In the genomic region with DNA sequence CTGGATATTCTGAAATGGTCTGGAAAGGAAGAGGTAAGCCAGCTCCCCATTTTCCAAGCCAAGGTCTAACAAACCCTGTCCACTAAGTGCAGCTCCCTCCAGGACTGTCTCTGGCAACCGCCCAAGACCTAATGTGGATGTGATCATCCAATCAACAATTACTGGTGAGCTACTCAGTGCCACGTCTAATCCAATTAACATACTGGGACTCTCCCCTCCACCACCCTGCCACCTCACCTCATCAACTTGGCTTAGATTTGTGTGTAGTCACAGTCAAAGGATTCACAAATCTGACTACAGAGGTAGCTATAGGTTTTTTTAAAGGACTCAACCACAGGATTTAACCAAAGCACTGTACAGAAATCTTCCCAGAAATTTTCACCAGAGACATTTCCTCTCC, we compare ENCODE assay signal across 19 cellular contexts. TPM values are rescaled to one million over a fixed set of nuclear protein-coding genes. Genes with fewer than 3 reads are reported as not detected.
DNase-seq lines count a peak whose midpoint lies in the region; ATAC-seq and TF ChIP-seq lines count a peak whose summit lies in the region.
"Had no signal": no experiment of that assay in that cellular context is flagged by ENCODE, and none has a peak within 500 bp of the region (broad histone marks: within the 10 kb centered on the region; RNA-seq: fewer than 3 reads in every experiment).

No MANE protein-coding gene starts in this region.

- H3K4me3 ChIP-seq in astrocyte of the spinal cord (ENCODE audit: low read depth, low read length): no peak overlapping the region
- H3K4me3 ChIP-seq: mucosa of descending colon, stomach, uterus had no signal

- TF ChIP-seq CTCF in astrocyte of the spinal cord (IDR thresholded peaks at IDR 0.05; ENCODE audit: low read depth, low read length): no peak

- no peak overlapping the region for H3K27ac ChIP-seq in caudate nucleus (ENCODE audit: low read depth, low read length)
- H3K27ac ChIP-seq: stomach had no signal

- in situ Hi-C loops in astrocyte of the spinal cord (cut with HindIII; ENCODE audit: low sequenced_read_pairs): no loop called here

- DNase-seq in A172 (ENCODE audit: low spot score) (peak; percentile 46), NCI-H1092 treated with DMSO at 0.1 percent for 48 hours (lab: John Stamatoyannopoulos, UW) (peak; percentile 95), NCI-H2196 treated with DMSO at 0.1 percent for 48 hours (lab: John Stamatoyannopoulos, UW; ENCODE audit: unreplicated experiment) (peak; percentile 62), astrocyte of the spinal cord (ENCODE audit: low read depth, low spot score) (peak; percentile 14), T-helper 9 cell (no peak), caudate nucleus (lab: John Stamatoyannopoulos, UW) (no peak)
- DNase-seq in activated effector memory CD4-positive, alpha-beta T cell treated with Interleukin-2 at 50 U/mL for 16 hours: no peak
- DNase-seq: activated naive CD8-positive, alpha-beta T cell treated with anti-CD3 and anti-CD28 coated beads, Interleukin-2, amount 50 U/mL, for 24 hours; activated T-cell treated with anti-CD3 and anti-CD28 coated beads, Interleukin-2, amount 50 U/mL, for 48 hours; head of caudate nucleus; islet precursor cell; KG1; mucosa of descending colon; SHP77; stomach had no signal

- no peak for ATAC-seq in GM21360 (IDR thresholded peaks at IDR 0.05; ENCODE audit: unreplicated experiment)
- ATAC-seq: activated naive CD8-positive, alpha-beta T cell treated with anti-CD3 and anti-CD28 coated beads, Interleukin-2, amount 50 U/mL, for 24 hours; mucosa of descending colon had no signal

RNA-seq across cellular contexts. Expression of gene S100A7, which starts 25.4 kb away (rescaled TPM):
- total RNA-seq in A172 (2014; rRNA removed; shearing (Covaris generic)): not detected in 2 replicates
- total RNA-seq: chondrocyte, mucosa of descending colon, osteoblast, stomach had no signal

RNA-seq across cellular contexts. Expression of gene S100A6, which starts 49.9 kb away (rescaled TPM):
- 1,463 and 1,751 TPM in 2 replicates for total RNA-seq in A172 (2014; rRNA removed; shearing (Covaris generic))

RNA-seq across cellular contexts. Expression of gene S100A5, which starts 54.9 kb away (rescaled TPM):
- 1.1 and 6.1 TPM in 2 replicates for total RNA-seq in A172 (2014; rRNA removed; shearing (Covaris generic))
- total RNA-seq: mucosa of descending colon, osteoblast, stomach, uterus had no signal

RNA-seq across cellular contexts. Expression of gene S100A4, which starts 59.7 kb away (rescaled TPM):
- total RNA-seq in A172 (2014; rRNA removed; shearing (Covaris generic)): 3,194 and 3,572 TPM in 2 replicates

Comparison
In these comparisons a context has a peak if more than half of its experiments do, and no peak if none do; other contexts are left out.
1. DNase-seq: peak in A172 (single experiment), NCI-H1092 treated with DMSO at 0.1 percent for 48 hours (single experiment), NCI-H2196 treated with DMSO at 0.1 percent for 48 hours (single experiment) and astrocyte of the spinal cord (single experiment); none in T-helper 9 cell (single experiment), caudate nucleus (0 of 61) and activated effector memory CD4-positive, alpha-beta T cell treated with Interleukin-2 at 50 U/mL for 16 hours (single experiment).